14 cellular contexts compared by ENCODE assay signal in genomic region chr6:1657116-1657776, GRCh38. TPM values are rescaled to one million over a fixed set of nuclear protein-coding genes. Genes with fewer than 3 reads are reported as not detected.
"Had no signal": no experiment of that assay in that cellular context is flagged by ENCODE, and none has a peak within 500 bp of the region (broad histone marks: within the 10 kb centered on the region; RNA-seq: fewer than 3 reads in every experiment).

No MANE protein-coding gene starts in this region.

- H3K4me1 Mint-ChIP-seq: activated CD4-positive, alpha-beta T cell treated with anti-CD3 and anti-CD28 coated beads, Interleukin-2, amount 10 ng/mL, durations not matched to agents 7 days and 5 days; activated naive CD4-positive, alpha-beta T cell treated with anti-CD3 and anti-CD28 coated beads, Interleukin-2, amount 10 ng/mL, durations not matched to agents 7 days and 5 days had no signal

- ATAC-seq: sciatic nerve had no signal

- H3K4me3 Mint-ChIP-seq: activated CD4-positive, alpha-beta T cell treated with anti-CD3 and anti-CD28 coated beads, Interleukin-2, amount 10 ng/mL, durations not matched to agents 7 days and 5 days; activated naive CD4-positive, alpha-beta T cell treated with anti-CD3 and anti-CD28 coated beads, Interleukin-2, amount 10 ng/mL, durations not matched to agents 7 days and 5 days had no signal

- H3K9me3 Mint-ChIP-seq: activated CD4-positive, alpha-beta T cell treated with anti-CD3 and anti-CD28 coated beads, Interleukin-2, amount 10 ng/mL, durations not matched to agents 7 days and 5 days; activated naive CD4-positive, alpha-beta T cell treated with anti-CD3 and anti-CD28 coated beads, Interleukin-2, amount 10 ng/mL, durations not matched to agents 7 days and 5 days; activated T-helper 2 cell treated with anti-CD3 and anti-CD28 coated beads, Interferon-gamma antibody, Interleukin-2, Interleukin-4, amounts not matched to agents 10 μg/mL and 5 μg/mL and 100 μg/mL, durations not matched to agents 14 hours and 24 hours and 36 hours had no signal

- H3K27ac ChIP-seq: neutrophil had no signal

- H3K27me3 ChIP-seq: neutrophil had no signal

- H3K9me3 ChIP-seq: neutrophil had no signal

- H3K36me3 ChIP-seq: neutrophil had no signal

- H3K27ac Mint-ChIP-seq: activated CD4-positive, alpha-beta T cell treated with anti-CD3 and anti-CD28 coated beads, Interleukin-2, amount 10 ng/mL, durations not matched to agents 7 days and 5 days; activated naive CD4-positive, alpha-beta T cell treated with anti-CD3 and anti-CD28 coated beads, Interleukin-2, amount 10 ng/mL, durations not matched to agents 7 days and 5 days; activated T-helper 2 cell treated with anti-CD3 and anti-CD28 coated beads, Interferon-gamma antibody, Interleukin-2, Interleukin-4, amounts not matched to agents 10 μg/mL and 5 μg/mL and 100 μg/mL, durations not matched to agents 14 hours and 24 hours and 36 hours had no signal

- H3K36me3 Mint-ChIP-seq: activated naive CD4-positive, alpha-beta T cell treated with anti-CD3 and anti-CD28 coated beads, Interleukin-2, amount 10 ng/mL, durations not matched to agents 7 days and 5 days had no signal

- H3K27me3 Mint-ChIP-seq: activated CD4-positive, alpha-beta T cell treated with anti-CD3 and anti-CD28 coated beads, Interleukin-2, amount 10 ng/mL, durations not matched to agents 7 days and 5 days; activated naive CD4-positive, alpha-beta T cell treated with anti-CD3 and anti-CD28 coated beads, Interleukin-2, amount 10 ng/mL, durations not matched to agents 7 days and 5 days had no signal

- DNase-seq: activated CD4-positive, alpha-beta T cell treated with anti-CD3 and anti-CD28 coated beads, Interleukin-2, amount 10 ng/mL, durations not matched to agents 7 days and 5 days; activated CD4-positive, CD25-positive, alpha-beta regulatory T cell; activated CD8-positive, alpha-beta memory T cell treated with anti-CD3 and anti-CD28 coated beads for 24 hours; activated naive CD4-positive, alpha-beta T cell treated with anti-CD3 and anti-CD28 coated beads, Interleukin-2, amount 10 ng/mL, durations not matched to agents 7 days and 5 days; effector CD4-positive, alpha-beta T cell; kidney; posterior cingulate gyrus; stimulated activated CD4-positive, alpha-beta T cell treated with anti-CD3 and anti-CD28 coated beads, Interleukin-12 subunit alpha, Interleukin-12 subunit beta, amount 100 ng/mL, for 4 hours; stimulated activated CD4-positive, alpha-beta T cell treated with anti-CD3 and anti-CD28 coated beads, Interleukin-2, amount 100 ng/mL, for 48 hours; stimulated activated naive CD4-positive, alpha-beta T cell treated with Interleukin-2 at 50 U/mL for 16 hours; T-helper 2 cell had no signal

RNA-seq across cellular contexts. Expression of gene FOXC1, which starts 47.5 kb away (rescaled TPM):
- total RNA-seq: activated CD4-positive, alpha-beta T cell treated with anti-CD3 and anti-CD28 coated beads, Interleukin-2, amount 10 ng/mL, durations not matched to agents 7 days and 5 days had no signal
